Comparison of ENCODE assay signal across 2 cellular contexts in the genomic region with DNA sequence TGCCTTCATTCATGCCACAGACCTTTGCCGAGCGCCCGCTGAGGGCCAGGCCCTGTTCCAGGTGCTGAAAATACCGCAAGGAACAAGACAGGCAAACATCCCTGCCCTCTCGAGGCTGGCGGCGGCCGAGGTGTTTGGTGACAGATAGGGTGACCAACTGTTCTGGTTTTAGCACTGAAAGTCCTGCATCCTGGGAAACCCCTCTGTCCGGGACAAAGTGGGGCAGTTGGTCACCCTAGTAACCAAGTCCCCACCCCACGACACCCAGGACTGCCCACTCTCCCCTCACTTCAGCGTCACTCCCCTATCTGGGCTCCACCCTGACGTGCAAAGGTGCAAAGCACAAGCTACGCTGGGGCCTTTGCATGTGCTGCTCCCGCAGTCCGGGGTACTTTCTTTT.
TF ChIP-seq lines count a peak whose summit lies in the region.

No MANE protein-coding gene starts in this region.

TF ChIP-seq in SK-N-SH, 30 proteins besides CTCF, POLR2A, EP300 and RAD21:
- TF ChIP-seq, protein P1, sequence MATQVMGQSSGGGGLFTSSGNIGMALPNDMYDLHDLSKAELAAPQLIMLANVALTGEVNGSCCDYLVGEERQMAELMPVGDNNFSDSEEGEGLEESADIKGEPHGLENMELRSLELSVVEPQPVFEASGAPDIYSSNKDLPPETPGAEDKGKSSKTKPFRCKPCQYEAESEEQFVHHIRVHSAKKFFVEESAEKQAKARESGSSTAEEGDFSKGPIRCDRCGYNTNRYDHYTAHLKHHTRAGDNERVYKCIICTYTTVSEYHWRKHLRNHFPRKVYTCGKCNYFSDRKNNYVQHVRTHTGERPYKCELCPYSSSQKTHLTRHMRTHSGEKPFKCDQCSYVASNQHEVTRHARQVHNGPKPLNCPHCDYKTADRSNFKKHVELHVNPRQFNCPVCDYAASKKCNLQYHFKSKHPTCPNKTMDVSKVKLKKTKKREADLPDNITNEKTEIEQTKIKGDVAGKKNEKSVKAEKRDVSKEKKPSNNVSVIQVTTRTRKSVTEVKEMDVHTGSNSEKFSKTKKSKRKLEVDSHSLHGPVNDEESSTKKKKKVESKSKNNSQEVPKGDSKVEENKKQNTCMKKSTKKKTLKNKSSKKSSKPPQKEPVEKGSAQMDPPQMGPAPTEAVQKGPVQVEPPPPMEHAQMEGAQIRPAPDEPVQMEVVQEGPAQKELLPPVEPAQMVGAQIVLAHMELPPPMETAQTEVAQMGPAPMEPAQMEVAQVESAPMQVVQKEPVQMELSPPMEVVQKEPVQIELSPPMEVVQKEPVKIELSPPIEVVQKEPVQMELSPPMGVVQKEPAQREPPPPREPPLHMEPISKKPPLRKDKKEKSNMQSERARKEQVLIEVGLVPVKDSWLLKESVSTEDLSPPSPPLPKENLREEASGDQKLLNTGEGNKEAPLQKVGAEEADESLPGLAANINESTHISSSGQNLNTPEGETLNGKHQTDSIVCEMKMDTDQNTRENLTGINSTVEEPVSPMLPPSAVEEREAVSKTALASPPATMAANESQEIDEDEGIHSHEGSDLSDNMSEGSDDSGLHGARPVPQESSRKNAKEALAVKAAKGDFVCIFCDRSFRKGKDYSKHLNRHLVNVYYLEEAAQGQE (IDR thresholded peaks at IDR 0.05; ENCODE audit: low read depth, low read length): peak; percentile 73; the same call in 1 of the 2 replicates
- TF ChIP-seq EZH2phosphoT487 (IDR thresholded peaks at IDR 0.05; ENCODE audit: borderline replicate concordance, low read depth): no peak
TF ChIP-seq in SK-N-SH: peak in this region for 1.

TF ChIP-seq in SK-N-SH treated with all-trans-retinoic acid at 6 μM for 48 hours, 23 proteins besides CTCF, POLR2A, EP300 and RAD21 (continued from another document):
- TF ChIP-seq, protein P2, sequence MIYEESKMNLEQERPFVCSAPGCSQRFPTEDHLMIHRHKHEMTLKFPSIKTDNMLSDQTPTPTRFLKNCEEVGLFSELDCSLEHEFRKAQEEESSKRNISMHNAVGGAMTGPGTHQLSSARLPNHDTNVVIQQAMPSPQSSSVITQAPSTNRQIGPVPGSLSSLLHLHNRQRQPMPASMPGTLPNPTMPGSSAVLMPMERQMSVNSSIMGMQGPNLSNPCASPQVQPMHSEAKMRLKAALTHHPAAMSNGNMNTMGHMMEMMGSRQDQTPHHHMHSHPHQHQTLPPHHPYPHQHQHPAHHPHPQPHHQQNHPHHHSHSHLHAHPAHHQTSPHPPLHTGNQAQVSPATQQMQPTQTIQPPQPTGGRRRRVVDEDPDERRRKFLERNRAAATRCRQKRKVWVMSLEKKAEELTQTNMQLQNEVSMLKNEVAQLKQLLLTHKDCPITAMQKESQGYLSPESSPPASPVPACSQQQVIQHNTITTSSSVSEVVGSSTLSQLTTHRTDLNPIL (CRISPR knock-in tag; IDR thresholded peaks at IDR 0.05; ENCODE audit: low read depth): no peak
- TF ChIP-seq, protein P3, sequence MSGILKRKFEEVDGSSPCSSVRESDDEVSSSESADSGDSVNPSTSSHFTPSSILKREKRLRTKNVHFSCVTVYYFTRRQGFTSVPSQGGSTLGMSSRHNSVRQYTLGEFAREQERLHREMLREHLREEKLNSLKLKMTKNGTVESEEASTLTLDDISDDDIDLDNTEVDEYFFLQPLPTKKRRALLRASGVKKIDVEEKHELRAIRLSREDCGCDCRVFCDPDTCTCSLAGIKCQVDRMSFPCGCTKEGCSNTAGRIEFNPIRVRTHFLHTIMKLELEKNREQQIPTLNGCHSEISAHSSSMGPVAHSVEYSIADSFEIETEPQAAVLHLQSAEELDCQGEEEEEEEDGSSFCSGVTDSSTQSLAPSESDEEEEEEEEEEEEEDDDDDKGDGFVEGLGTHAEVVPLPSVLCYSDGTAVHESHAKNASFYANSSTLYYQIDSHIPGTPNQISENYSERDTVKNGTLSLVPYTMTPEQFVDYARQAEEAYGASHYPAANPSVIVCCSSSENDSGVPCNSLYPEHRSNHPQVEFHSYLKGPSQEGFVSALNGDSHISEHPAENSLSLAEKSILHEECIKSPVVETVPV (CRISPR knock-in tag; IDR thresholded peaks at IDR 0.05): no peak
- TF ChIP-seq ZNF565 (CRISPR knock-in tag; conservative IDR thresholded peaks at IDR 0.05; ENCODE audit: low read depth) (no peak), ISL1 (CRISPR knock-in tag; IDR thresholded peaks at IDR 0.05) (no peak), ESRRG (CRISPR knock-in tag; IDR thresholded peaks at IDR 0.05) (no peak), ZFP3 (CRISPR knock-in tag; IDR thresholded peaks at IDR 0.05) (no peak), PPARA (CRISPR knock-in tag; IDR thresholded peaks at IDR 0.05; ENCODE audit: borderline replicate concordance) (no peak), ZC3H10 (CRISPR knock-in tag; IDR thresholded peaks at IDR 0.05) (no peak), TOX (CRISPR knock-in tag; IDR thresholded peaks at IDR 0.05; ENCODE audit: borderline replicate concordance) (no peak)
- TF ChIP-seq, protein P4, sequence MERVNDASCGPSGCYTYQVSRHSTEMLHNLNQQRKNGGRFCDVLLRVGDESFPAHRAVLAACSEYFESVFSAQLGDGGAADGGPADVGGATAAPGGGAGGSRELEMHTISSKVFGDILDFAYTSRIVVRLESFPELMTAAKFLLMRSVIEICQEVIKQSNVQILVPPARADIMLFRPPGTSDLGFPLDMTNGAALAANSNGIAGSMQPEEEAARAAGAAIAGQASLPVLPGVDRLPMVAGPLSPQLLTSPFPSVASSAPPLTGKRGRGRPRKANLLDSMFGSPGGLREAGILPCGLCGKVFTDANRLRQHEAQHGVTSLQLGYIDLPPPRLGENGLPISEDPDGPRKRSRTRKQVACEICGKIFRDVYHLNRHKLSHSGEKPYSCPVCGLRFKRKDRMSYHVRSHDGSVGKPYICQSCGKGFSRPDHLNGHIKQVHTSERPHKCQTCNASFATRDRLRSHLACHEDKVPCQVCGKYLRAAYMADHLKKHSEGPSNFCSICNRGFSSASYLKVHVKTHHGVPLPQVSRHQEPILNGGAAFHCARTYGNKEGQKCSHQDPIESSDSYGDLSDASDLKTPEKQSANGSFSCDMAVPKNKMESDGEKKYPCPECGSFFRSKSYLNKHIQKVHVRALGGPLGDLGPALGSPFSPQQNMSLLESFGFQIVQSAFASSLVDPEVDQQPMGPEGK (CRISPR knock-in tag; IDR thresholded peaks at IDR 0.05; ENCODE audit: borderline replicate concordance): no peak
- TF ChIP-seq, protein P5, sequence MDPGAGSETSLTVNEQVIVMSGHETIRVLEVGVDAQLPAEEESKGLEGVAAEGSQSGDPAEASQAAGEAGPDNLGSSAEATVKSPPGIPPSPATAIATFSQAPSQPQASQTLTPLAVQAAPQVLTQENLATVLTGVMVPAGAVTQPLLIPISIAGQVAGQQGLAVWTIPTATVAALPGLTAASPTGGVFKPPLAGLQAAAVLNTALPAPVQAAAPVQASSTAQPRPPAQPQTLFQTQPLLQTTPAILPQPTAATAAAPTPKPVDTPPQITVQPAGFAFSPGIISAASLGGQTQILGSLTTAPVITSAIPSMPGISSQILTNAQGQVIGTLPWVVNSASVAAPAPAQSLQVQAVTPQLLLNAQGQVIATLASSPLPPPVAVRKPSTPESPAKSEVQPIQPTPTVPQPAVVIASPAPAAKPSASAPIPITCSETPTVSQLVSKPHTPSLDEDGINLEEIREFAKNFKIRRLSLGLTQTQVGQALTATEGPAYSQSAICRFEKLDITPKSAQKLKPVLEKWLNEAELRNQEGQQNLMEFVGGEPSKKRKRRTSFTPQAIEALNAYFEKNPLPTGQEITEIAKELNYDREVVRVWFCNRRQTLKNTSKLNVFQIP (CRISPR knock-in tag; IDR thresholded peaks at IDR 0.05; ENCODE audit: borderline replicate concordance, low read depth): no peak
TF ChIP-seq in SK-N-SH treated with all-trans-retinoic acid at 6 μM for 48 hours: peak in this region for 0.
